In the genomic region with DNA sequence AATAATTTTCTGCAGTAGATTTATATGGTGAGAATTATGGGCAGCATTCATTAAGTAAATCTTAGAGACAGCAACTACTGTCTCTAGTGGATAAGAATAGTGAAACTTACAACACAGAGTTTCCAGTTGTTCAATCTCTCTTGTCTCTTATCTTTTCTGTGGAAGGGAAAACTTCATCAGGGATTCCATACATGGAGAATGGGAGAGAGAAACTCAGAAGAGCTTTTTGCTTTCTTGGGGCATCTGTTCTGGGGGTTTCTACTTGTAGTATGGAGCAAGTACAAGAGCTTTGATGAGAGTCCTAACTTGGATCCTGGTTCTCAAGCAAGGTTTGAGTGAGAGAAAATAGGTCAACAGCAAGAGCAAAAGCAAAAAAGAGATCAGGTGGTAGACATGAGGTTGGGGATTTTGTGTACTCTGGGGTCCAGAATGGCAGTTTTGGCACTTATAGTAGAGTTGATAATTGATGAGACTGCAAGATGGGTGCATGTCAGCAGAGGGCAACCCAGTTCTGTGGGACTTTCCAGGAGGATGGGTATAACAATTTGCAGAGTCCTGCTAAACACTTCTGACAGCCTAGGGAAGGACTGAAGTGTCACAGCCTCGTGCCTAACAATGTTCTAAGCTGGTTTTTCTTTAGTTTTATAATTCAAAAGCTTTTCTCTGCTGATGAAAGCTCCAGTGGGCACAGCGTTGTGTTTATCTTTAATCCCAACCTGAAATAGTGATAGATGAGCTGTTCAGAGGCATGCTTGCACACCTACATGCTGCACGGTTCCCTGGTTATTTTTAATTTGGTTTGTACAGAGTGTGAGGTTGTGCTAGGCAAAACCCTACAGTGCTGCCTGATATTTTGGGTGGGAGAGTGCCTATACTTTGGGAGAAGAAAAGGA, we compare ENCODE assay signal across 9 cellular contexts. TPM values are rescaled to one million over a fixed set of nuclear protein-coding genes. Genes with fewer than 3 reads are reported as not detected.
DNase-seq lines count a peak whose midpoint lies in the region; ATAC-seq lines count a peak whose summit lies in the region.
"Had no signal": no experiment of that assay in that cellular context is flagged by ENCODE, and none has a peak within 500 bp of the region (broad histone marks: within the 10 kb centered on the region; RNA-seq: fewer than 3 reads in every experiment).

No MANE protein-coding gene starts in this region.

- DNase-seq in activated CD4-positive, alpha-beta T cell treated with anti-CD3 and anti-CD28 coated beads for 48 hours: peak; percentile 34
- no peak for DNase-seq in activated CD4-positive, alpha-beta T cell treated with anti-CD3 and anti-CD28 coated beads for 1 hour
- DNase-seq in stimulated activated CD4-positive, alpha-beta T cell treated with anti-CD3 and anti-CD28 coated beads, Interleukin-2, amount 100 ng/mL, for 24 hours: peak; percentile 19 to 22
- DNase-seq in NCI-H748 treated with DMSO at 0.1 percent for 48 hours (lab: John Stamatoyannopoulos, UW): no peak
- no peak for DNase-seq in NCI-H128 (lab: John Stamatoyannopoulos, UW; ENCODE audit: unreplicated experiment)
- DNase-seq: cortex of kidney had no signal

- no peaks in the 10 kb centered on the region for H3K9me3 Mint-ChIP-seq in activated T-helper 17 cell treated with anti-CD3 and anti-CD28 coated beads, Interleukin-2, amount 50 U/mL, for 72 hours

- ATAC-seq in HG03571 (IDR thresholded peaks at IDR 0.05; ENCODE audit: unreplicated experiment) (peak; percentile 58), GM19035 (IDR thresholded peaks at IDR 0.05; ENCODE audit: unreplicated experiment) (no peak)
- peak; percentile 74 for ATAC-seq in activated T-helper 17 cell treated with anti-CD3 and anti-CD28 coated beads, Interleukin-2, amount 50 U/mL, for 72 hours (replicated peaks)

- H3K4me3 Mint-ChIP-seq in activated T-helper 17 cell treated with anti-CD3 and anti-CD28 coated beads, Interleukin-2, amount 50 U/mL, for 72 hours: no peak overlapping the region

- peak overlapping the region; percentile 0 for H3K27ac Mint-ChIP-seq in activated T-helper 17 cell treated with anti-CD3 and anti-CD28 coated beads, Interleukin-2, amount 50 U/mL, for 72 hours

- H3K27me3 Mint-ChIP-seq in activated T-helper 17 cell treated with anti-CD3 and anti-CD28 coated beads, Interleukin-2, amount 50 U/mL, for 72 hours: no peaks in the 10 kb centered on the region

- H3K4me1 Mint-ChIP-seq in activated T-helper 17 cell treated with anti-CD3 and anti-CD28 coated beads, Interleukin-2, amount 50 U/mL, for 72 hours: peaks cover 7% of the 10 kb centered on the region

- peaks cover 49% of the 10 kb centered on the region for H3K36me3 Mint-ChIP-seq in activated T-helper 17 cell treated with anti-CD3 and anti-CD28 coated beads, Interleukin-2, amount 50 U/mL, for 72 hours (ENCODE audit: low read depth)

RNA-seq across cellular contexts. Expression of a gene that starts 32.0 kb away (rescaled TPM):
- 10 to 100 TPM; 51.7 to 78.4 TPM for total RNA-seq in activated T-helper 17 cell treated with anti-CD3 and anti-CD28 coated beads, Interleukin-2, amount 50 U/mL, for 72 hours

Comparison
In these comparisons a context has a peak if more than half of its experiments do, and no peak if none do; other contexts are left out.
1. DNase-seq: peak in activated CD4-positive, alpha-beta T cell treated with anti-CD3 and anti-CD28 coated beads for 48 hours (single experiment) and stimulated activated CD4-positive, alpha-beta T cell treated with anti-CD3 and anti-CD28 coated beads, Interleukin-2, amount 100 ng/mL, for 24 hours (2 of 2); none in activated CD4-positive, alpha-beta T cell treated with anti-CD3 and anti-CD28 coated beads for 1 hour (single experiment), NCI-H748 treated with DMSO at 0.1 percent for 48 hours (single experiment) and NCI-H128 (single experiment).